9 cellular contexts compared by ENCODE assay signal in the genomic region with DNA sequence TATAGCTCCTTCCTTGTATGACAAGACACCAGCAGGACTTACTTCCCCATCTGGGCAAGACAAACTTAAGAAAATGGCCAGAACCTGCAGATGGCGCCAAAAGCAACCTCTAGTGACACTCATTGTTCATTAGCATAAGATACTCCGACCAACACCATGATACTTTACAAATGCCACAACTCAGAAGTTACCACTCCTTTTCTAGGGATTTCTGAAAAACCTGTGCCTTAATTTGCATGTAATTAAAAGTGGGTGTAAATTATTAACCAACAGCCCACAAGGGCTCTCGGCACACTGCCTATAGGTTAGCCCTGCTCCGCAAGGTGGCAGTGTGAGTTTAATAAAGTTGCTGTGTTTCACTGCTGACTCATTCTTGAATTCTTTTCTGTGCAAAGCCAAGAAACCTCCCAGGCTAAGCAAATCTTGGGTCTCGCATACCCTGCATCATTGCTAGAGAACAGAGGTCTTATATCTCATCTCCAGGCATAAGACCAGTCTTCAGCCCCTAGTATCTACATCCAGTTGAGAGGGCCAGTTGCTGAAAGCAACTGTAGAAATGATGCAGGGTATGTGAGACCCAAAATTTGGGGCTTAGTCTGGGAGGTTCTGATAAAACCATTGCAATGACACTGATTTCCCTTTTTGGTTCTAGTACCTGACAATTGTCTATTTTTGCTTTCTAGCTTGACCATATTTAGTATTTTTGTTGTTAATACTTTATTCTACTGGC.
DNase-seq lines count a peak whose midpoint lies in the region; ATAC-seq, FAIRE-seq and TF ChIP-seq lines count a peak whose summit lies in the region.
"Had no signal": no experiment of that assay in that cellular context is flagged by ENCODE, and none has a peak within 500 bp of the region (broad histone marks: within the 10 kb centered on the region; RNA-seq: fewer than 3 reads in every experiment).

No MANE protein-coding gene starts in this region.

- H3K9me3 ChIP-seq in H1 (ENCODE audit: insufficient read depth in 2 of 2, low read depth in 1 of 2, low read length in 1 of 2), result no peaks in the 10 kb centered on the region

- DNase-seq in AG09309 (ENCODE audit: low read depth) (no peak), NCI-H2171 (lab: John Stamatoyannopoulos, UW) (peak; percentile 2), H1 (ENCODE audit: low read depth in 1 of 2, low spot score in 2 of 2) (peak; percentile 63 to 84), naive B cell (peak; percentile 51), superior temporal gyrus (ENCODE audit: extremely low spot score) (peak; percentile 41)
- DNase-seq in activated CD4-positive, alpha-beta T cell treated with anti-CD3 and anti-CD28 coated beads, Interleukin-2, amount 10 ng/mL, durations not matched to agents 7 days and 5 days, result peak; percentile 71

- no peak overlapping the region for H2AFZ ChIP-seq in H1 (ENCODE audit: low read length)

- no peak overlapping the region for H3K23ac ChIP-seq in H1 (ENCODE audit: insufficient read length)

- H4K20me1 ChIP-seq in H1 (replicated peaks in 1 of 2; ENCODE audit: control insufficient read depth in 1 of 2, insufficient read depth in 2 of 2, low read length in 2 of 2), result peaks cover 0 to 2% of the 10 kb centered on the region in 2 experiments

- no peak overlapping the region for H2BK12ac ChIP-seq in H1 (ENCODE audit: low read depth, low read length)

- no peak for TF ChIP-seq EP300 in H1 (IDR thresholded peaks at IDR 0.05; ENCODE audit: borderline replicate concordance in 1 of 2, low read depth in 2 of 2, low read length in 2 of 2)

- no peak overlapping the region for H4K91ac ChIP-seq in H1 (replicated peaks; ENCODE audit: insufficient read length, low read length)

- H2BK120ac ChIP-seq in H1 (replicated peaks; ENCODE audit: low read depth, low read length), result no peak overlapping the region

- peaks cover 2% of the 10 kb centered on the region; the same call in 1 of the 2 replicates for H3K79me1 ChIP-seq in H1 (ENCODE audit: low read depth, low read length)

- H3K4me2 ChIP-seq in H1 (ENCODE audit: insufficient read depth in 1 of 2, low read depth in 2 of 2, low read length in 2 of 2), result peak overlapping the region; percentile 28 to 47; a peak in 3 of 4 replicates

- no peak overlapping the region for H3K4me3 ChIP-seq in AG09309 (ENCODE audit: control insufficient read depth, low read depth, low read length)
- H3K4me3 ChIP-seq in H1 (ENCODE audit: extremely low read depth in 1 of 4, insufficient read depth in 2 of 4, low read depth in 3 of 4, low read length in 4 of 4), result peak overlapping the region in 1 of 4 experiments; percentile 47; a peak in 4 of 8 replicates

- H3K56ac ChIP-seq in H1 (replicated peaks; ENCODE audit: insufficient read length, low read depth, low read length), result no peak overlapping the region

- peaks cover 2% of the 10 kb centered on the region for H3K4me1 Mint-ChIP-seq in activated CD4-positive, alpha-beta T cell treated with anti-CD3 and anti-CD28 coated beads, Interleukin-2, amount 10 ng/mL, durations not matched to agents 7 days and 5 days
- peaks cover 11 to 17% (median 14%) of the 10 kb centered on the region in 3 donors for H3K4me1 Mint-ChIP-seq in naive B cell

- H3K23me2 ChIP-seq in H1 (ENCODE audit: low read depth, low read length), result no peaks in the 10 kb centered on the region

- FAIRE-seq in H1 (lab: Jason Lieb, UNC), result peak; percentile 28

- no peak overlapping the region for H3K4ac ChIP-seq in H1 (replicated peaks; ENCODE audit: insufficient read length, low read depth, low read length)

- TF ChIP-seq RAD21 in H1 (IDR thresholded peaks at IDR 0.05 in 1 of 2, conservative IDR thresholded peaks at IDR 0.05 in 1 of 2; ENCODE audit: low read depth in 2 of 2, low read length in 2 of 2), result peak; percentile 37 to 45

- TF ChIP-seq CTCF in AG09309 (IDR thresholded peaks at IDR 0.05; ENCODE audit: control insufficient read depth, insufficient read depth, low read depth, low read length, missing control alignments), result peak; percentile 65
- peak; percentile 3 to 75 (median 68) for TF ChIP-seq CTCF in H1 (IDR thresholded peaks at IDR 0.05; ENCODE audit: control extremely low read depth in 1 of 3, insufficient read depth in 1 of 3, low read depth in 1 of 3, low read length in 3 of 3)

- H3K18ac ChIP-seq in H1 (ENCODE audit: extremely low read depth, low read length), result no peak overlapping the region; the same call in 1 of the 2 replicates

- H3K79me2 ChIP-seq in H1 (ENCODE audit: control insufficient read depth in 1 of 2, insufficient read depth in 2 of 2, low read length in 2 of 2), result peaks cover 0 to 14% of the 10 kb centered on the region in 2 experiments; a peak in 2 of 4 replicates

- no peaks in the 10 kb centered on the region for H3K36me3 ChIP-seq in H1 (ENCODE audit: control insufficient read depth in 2 of 4, insufficient read depth in 4 of 4, low read length in 3 of 4)

- no peak overlapping the region for H3K9ac ChIP-seq in H1 (replicated peaks in 1 of 4; ENCODE audit: extremely low read depth in 1 of 4, low read depth in 3 of 4, low read length in 3 of 4)

- H3K27me3 Mint-ChIP-seq in activated CD4-positive, alpha-beta T cell treated with anti-CD3 and anti-CD28 coated beads, Interleukin-2, amount 10 ng/mL, durations not matched to agents 7 days and 5 days, result no peaks in the 10 kb centered on the region
- no peaks in the 10 kb centered on the region for H3K27me3 Mint-ChIP-seq in naive B cell

- no peaks in the 10 kb centered on the region for H3K36me3 Mint-ChIP-seq in activated CD4-positive, alpha-beta T cell treated with anti-CD3 and anti-CD28 coated beads, Interleukin-2, amount 10 ng/mL, durations not matched to agents 7 days and 5 days (ENCODE audit: low read depth)
- H3K36me3 Mint-ChIP-seq in naive B cell, result no peaks in the 10 kb centered on the region

- H3K14ac ChIP-seq in H1 (ENCODE audit: insufficient read length), result no peak overlapping the region

- no peak overlapping the region for H2AK5ac ChIP-seq in H1 (ENCODE audit: low read depth, low read length)

- H2BK20ac ChIP-seq in H1 (ENCODE audit: low read length), result no peak overlapping the region

- POLR2A ChIA-PET in activated CD4-positive, alpha-beta T cell treated with anti-CD3 and anti-CD28 coated beads, Interleukin-2, amount 10 ng/mL, durations not matched to agents 7 days and 5 days (lab: Charles Lee), result interaction anchor here (0.5 to 1.0 kb wide), 2 partner anchors 23 to 95 kb away, joined by 3 to 9 read pairs; no protein-coding TSS in a partner anchor
- POLR2A ChIA-PET in H1 (lab: Charles Lee; ENCODE audit: partially characterized antibody), result interaction anchor here (1.4 kb wide), 1 partner anchor 20 kb away, joined by 3 read pairs; no protein-coding TSS in a partner anchor

- no peaks in the 10 kb centered on the region for H3K27me3 ChIP-seq in H1 (replicated peaks in 1 of 4; ENCODE audit: control insufficient read depth in 3 of 4, extremely low read depth in 1 of 4, insufficient read depth in 3 of 4, low read length in 3 of 4)

- H3K4me1 ChIP-seq in H1 (replicated peaks in 1 of 4; ENCODE audit: control insufficient read depth in 3 of 4, insufficient read depth in 4 of 4, low read length in 3 of 4), result peaks cover 0 to 3% (median 0%) of the 10 kb centered on the region in 4 experiments; a peak in 1 of 7 replicates

- no peaks in the 10 kb centered on the region for H3K9me3 Mint-ChIP-seq in activated CD4-positive, alpha-beta T cell treated with anti-CD3 and anti-CD28 coated beads, Interleukin-2, amount 10 ng/mL, durations not matched to agents 7 days and 5 days
- no peaks in the 10 kb centered on the region for H3K9me3 Mint-ChIP-seq in naive B cell
- H3K9me3 Mint-ChIP-seq: T-helper 1 cell treated with Interleukin-12 subunit alpha and Interleukin-12 subunit beta and Interleukin-4 antibody, amounts not matched to agents 30 μg/mL and 1 μg/mL, for 36 hours had no signal

- H2BK15ac ChIP-seq in H1 (ENCODE audit: low read length), result no peak overlapping the region

- no peak for TF ChIP-seq POLR2A in H1 (IDR thresholded peaks at IDR 0.05; ENCODE audit: control extremely low read depth in 1 of 2, low read depth in 2 of 2, low read length in 2 of 2)

- no peak overlapping the region for H2BK5ac ChIP-seq in H1 (ENCODE audit: low read depth, low read length)

- no peak overlapping the region for H3K27ac Mint-ChIP-seq in activated CD4-positive, alpha-beta T cell treated with anti-CD3 and anti-CD28 coated beads, Interleukin-2, amount 10 ng/mL, durations not matched to agents 7 days and 5 days
- H3K27ac Mint-ChIP-seq in naive B cell, result no peak overlapping the region
- H3K27ac Mint-ChIP-seq: T-helper 1 cell treated with Interleukin-12 subunit alpha and Interleukin-12 subunit beta and Interleukin-4 antibody, amounts not matched to agents 30 μg/mL and 1 μg/mL, for 36 hours had no signal

- H3K4me3 Mint-ChIP-seq in activated CD4-positive, alpha-beta T cell treated with anti-CD3 and anti-CD28 coated beads, Interleukin-2, amount 10 ng/mL, durations not matched to agents 7 days and 5 days, result no peak overlapping the region
- H3K4me3 Mint-ChIP-seq in naive B cell, result peak overlapping the region in 1 of 8 donors; percentile 20
- H3K4me3 Mint-ChIP-seq: T-helper 1 cell treated with Interleukin-12 subunit alpha and Interleukin-12 subunit beta and Interleukin-4 antibody, amounts not matched to agents 30 μg/mL and 1 μg/mL, for 36 hours had no signal

- H3K27ac ChIP-seq in H1 (ENCODE audit: low read depth, low read length), result no peak overlapping the region

- ATAC-seq in GM18511 (IDR thresholded peaks at IDR 0.05; ENCODE audit: unreplicated experiment) (peak; percentile 98), HG02943 (IDR thresholded peaks at IDR 0.05; ENCODE audit: low read depth, unreplicated experiment) (peak; percentile 89), naive B cell (ENCODE audit: low read depth in 2 of 2) (peak; percentile 94 to 95)

- no peak overlapping the region for H4K8ac ChIP-seq in H1 (ENCODE audit: extremely low read depth, insufficient read depth, low read length)

- WGBS in H1 (ENCODE audit: extremely low coverage in 1 of 2, insufficient coverage in 1 of 2, insufficient read length in 1 of 2, insufficient replicate concordance in 2 of 2, low coverage in 1 of 2, low lambda C conversion rate in 2 of 2, missing lambda C conversion rate in 1 of 2), 2 experiments, result 44% methylated on average over 5 of the region's 5 CpGs; no CpG with 5 or more reads in 1 of the 2 experiments

- H4K5ac ChIP-seq in H1 (ENCODE audit: insufficient read length, low read depth, low read length), result no peak overlapping the region

- CTCF ChIA-PET in activated CD4-positive, alpha-beta T cell treated with anti-CD3 and anti-CD28 coated beads, Interleukin-2, amount 10 ng/mL, durations not matched to agents 7 days and 5 days (lab: Charles Lee), result interaction anchor here (0.7 to 1.2 kb wide), 2 partner anchors 315 to 317 kb away, joined by 4 to 5 read pairs; no protein-coding TSS in a partner anchor
- CTCF ChIA-PET in H1 (lab: Charles Lee; ENCODE audit: partially characterized antibody), result interaction anchor here (0.6 to 4.0 kb wide), 33 partner anchors 8 to 316 kb away, joined by 3 to 17 read pairs (median 4); partner anchors contain the start of genes CDKN2C and FAF1

TF ChIP-seq in H1, 55 proteins besides CTCF, POLR2A, EP300 and RAD21 (continues in another document):
- TF ChIP-seq MAFK (IDR thresholded peaks at IDR 0.05; ENCODE audit: low read depth, low read length), result peak; percentile 78
- TF ChIP-seq SP2 (IDR thresholded peaks at IDR 0.05; ENCODE audit: low read length), result no peak
- peak; percentile 86 for TF ChIP-seq BACH1 (IDR thresholded peaks at IDR 0.05; ENCODE audit: low read length)
- TF ChIP-seq JUND (IDR thresholded peaks at IDR 0.05; ENCODE audit: low read length), result peak; percentile 78
